Comparison of ENCODE assay signal across 16 cellular contexts in the genomic region with DNA sequence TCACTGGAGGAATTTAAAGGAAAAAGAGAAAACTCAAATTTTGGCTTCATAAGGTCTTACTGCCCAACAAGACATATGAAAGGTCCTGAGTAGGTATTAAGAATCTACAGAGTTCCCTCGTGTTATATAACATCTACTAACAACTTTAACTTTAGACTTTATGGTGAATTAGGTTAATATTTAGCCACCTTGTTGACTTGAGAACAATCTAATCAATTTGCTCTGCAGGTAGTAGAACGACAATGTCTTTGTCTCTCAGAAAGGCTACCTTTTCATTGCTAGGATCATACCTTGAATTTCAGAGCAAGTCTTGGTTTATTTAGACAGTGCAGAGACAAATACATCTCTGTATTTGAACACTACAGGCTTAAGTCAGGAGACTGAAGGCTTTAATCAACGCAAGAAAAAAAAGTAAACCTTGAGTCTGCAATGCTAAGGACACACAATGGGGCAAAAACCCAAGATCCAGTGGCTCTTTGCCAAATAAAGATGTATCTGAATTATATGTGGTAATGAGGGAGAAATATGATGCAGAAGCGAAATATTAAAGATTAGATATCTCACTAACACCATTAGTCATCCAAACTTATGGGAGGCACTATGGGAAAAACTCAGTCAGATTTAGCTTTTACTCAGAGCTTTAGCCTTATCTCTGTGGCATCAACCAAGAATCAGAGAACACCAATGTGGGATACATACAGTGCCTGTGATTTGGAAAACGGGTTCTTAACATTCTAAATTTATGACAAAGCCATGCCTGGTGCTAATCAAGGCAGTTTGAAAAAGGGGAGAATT.
"Had no signal": no experiment of that assay in that cellular context is flagged by ENCODE, and none has a peak within 500 bp of the region (broad histone marks: within the 10 kb centered on the region; RNA-seq: fewer than 3 reads in every experiment).

No MANE protein-coding gene starts in this region.

- ATAC-seq: left lobe of liver; mucosa of descending colon; naive thymus-derived CD8-positive, alpha-beta T cell had no signal

- H3K27ac ChIP-seq: coronary artery, neutrophil, prostate gland, right lobe of liver had no signal

- DNase-seq: activated CD4-positive, alpha-beta T cell treated with anti-CD3 and anti-CD28 coated beads, Interleukin-2, amount 50 U/mL, for 4 hours; activated CD4-positive, CD25-positive, alpha-beta regulatory T cell treated with anti-CD3 and anti-CD28 coated beads, Interleukin-2, amount 50 U/mL, for 72 hours; activated effector memory CD4-positive, alpha-beta T cell treated with Interleukin-2 at 50 U/mL for 16 hours; activated T-cell treated with anti-CD3 and anti-CD28 coated beads, Interleukin-2, amount 50 U/mL, for 24 hours; amygdala; effector CD8-positive, alpha-beta T cell; mammary epithelial cell; mucosa of descending colon; naive thymus-derived CD8-positive, alpha-beta T cell; right lobe of liver; stimulated activated CD4-positive, alpha-beta T cell treated with anti-CD3 and anti-CD28 coated beads, Interleukin-12 subunit alpha, Interleukin-12 subunit beta, amount 100 ng/mL, for 4 hours; stimulated activated naive CD4-positive, alpha-beta T cell treated with Interleukin-2 at 50 U/mL for 16 hours had no signal

- H3K27me3 ChIP-seq: neutrophil, right lobe of liver had no signal

- H3K4me1 ChIP-seq: prostate gland had no signal

- H3K36me3 ChIP-seq: neutrophil, prostate gland, right lobe of liver had no signal

- H3K4me3 ChIP-seq: coronary artery, mucosa of descending colon, prostate gland, right lobe of liver had no signal

- H3K9me3 ChIP-seq: mucosa of descending colon, neutrophil, prostate gland, right lobe of liver had no signal
